Comparison of ENCODE assay signal across 1 cellular context in the genomic region with DNA sequence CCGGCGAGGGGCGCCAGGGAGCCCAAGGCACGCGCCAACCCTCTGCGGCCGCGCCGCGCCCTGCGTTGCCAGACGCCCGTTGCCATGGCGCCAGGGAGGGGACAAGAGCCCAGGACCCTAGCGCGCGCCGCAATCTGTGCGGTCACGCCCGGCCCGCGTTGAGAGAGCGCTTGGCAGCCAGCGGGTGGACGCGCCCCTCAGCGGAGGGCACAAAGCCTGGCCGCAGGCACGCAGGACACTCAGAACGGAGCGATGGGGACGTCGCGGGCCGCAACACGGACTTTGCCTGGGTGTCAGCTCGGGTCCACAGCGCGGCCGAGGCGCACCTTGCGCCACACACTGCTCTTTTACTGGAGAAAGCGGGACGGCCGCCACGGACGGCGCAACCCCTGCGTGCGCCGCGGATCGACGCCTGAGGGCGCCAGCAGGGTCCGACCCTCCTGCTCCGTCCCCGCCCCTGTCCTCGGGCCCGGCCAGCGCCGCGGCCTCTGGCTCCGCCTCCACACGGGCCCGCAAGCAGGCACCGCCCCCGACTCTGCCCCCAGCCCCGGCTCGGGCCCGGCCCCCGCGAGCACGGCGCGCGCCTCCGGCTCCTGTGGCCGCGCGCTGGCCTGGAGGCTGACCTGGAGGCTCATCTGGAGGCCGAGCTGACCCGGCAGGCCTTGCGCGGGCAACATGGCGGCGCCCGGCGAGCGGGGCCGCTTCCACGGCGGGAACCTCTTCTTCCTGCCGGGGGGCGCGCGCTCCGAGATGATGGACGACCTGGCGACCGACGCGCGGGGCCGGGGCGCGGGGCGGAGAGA.
TF ChIP-seq lines count a peak whose summit lies in the region.

A gene (plus strand): TSS at position 650 of the 803 bp plus-strand sequence. CDS start 26 bp downstream, at position 676.

TF ChIP-seq in K562, 482 proteins besides CTCF, POLR2A, EP300 and RAD21 (continued from another document and continues in another):
- TF ChIP-seq, protein P1, sequence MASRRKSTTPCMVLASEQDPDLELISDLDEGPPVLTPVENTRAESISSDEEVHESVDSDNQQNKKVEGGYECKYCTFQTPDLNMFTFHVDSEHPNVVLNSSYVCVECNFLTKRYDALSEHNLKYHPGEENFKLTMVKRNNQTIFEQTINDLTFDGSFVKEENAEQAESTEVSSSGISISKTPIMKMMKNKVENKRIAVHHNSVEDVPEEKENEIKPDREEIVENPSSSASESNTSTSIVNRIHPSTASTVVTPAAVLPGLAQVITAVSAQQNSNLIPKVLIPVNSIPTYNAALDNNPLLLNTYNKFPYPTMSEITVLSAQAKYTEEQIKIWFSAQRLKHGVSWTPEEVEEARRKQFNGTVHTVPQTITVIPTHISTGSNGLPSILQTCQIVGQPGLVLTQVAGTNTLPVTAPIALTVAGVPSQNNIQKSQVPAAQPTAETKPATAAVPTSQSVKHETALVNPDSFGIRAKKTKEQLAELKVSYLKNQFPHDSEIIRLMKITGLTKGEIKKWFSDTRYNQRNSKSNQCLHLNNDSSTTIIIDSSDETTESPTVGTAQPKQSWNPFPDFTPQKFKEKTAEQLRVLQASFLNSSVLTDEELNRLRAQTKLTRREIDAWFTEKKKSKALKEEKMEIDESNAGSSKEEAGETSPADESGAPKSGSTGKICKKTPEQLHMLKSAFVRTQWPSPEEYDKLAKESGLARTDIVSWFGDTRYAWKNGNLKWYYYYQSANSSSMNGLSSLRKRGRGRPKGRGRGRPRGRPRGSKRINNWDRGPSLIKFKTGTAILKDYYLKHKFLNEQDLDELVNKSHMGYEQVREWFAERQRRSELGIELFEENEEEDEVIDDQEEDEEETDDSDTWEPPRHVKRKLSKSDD (conservative IDR thresholded peaks at IDR 0.05; ENCODE audit: low read length), result no peak
- TF ChIP-seq MCM3 (IDR thresholded peaks at IDR 0.05), result no peak
- TF ChIP-seq, protein P2, sequence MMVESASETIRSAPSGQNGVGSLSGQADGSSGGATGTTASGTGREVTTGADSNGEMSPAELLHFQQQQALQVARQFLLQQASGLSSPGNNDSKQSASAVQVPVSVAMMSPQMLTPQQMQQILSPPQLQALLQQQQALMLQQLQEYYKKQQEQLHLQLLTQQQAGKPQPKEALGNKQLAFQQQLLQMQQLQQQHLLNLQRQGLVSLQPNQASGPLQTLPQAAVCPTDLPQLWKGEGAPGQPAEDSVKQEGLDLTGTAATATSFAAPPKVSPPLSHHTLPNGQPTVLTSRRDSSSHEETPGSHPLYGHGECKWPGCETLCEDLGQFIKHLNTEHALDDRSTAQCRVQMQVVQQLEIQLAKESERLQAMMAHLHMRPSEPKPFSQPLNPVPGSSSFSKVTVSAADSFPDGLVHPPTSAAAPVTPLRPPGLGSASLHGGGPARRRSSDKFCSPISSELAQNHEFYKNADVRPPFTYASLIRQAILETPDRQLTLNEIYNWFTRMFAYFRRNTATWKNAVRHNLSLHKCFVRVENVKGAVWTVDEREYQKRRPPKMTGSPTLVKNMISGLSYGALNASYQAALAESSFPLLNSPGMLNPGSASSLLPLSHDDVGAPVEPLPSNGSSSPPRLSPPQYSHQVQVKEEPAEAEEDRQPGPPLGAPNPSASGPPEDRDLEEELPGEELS (CRISPR knock-in tag; IDR thresholded peaks at IDR 0.05; ENCODE audit: borderline replicate concordance), result 0 out of 2 replicates have a peak, but pooled peaks have one; percentile 41
- no peak for TF ChIP-seq SPI1 (IDR thresholded peaks at IDR 0.05; ENCODE audit: borderline replicate concordance, low read depth, low read length)
- TF ChIP-seq FOXA1 (IDR thresholded peaks at IDR 0.05; ENCODE audit: borderline replicate concordance), result no peak
- TF ChIP-seq MIER1 (IDR thresholded peaks at IDR 0.05; ENCODE audit: low read depth), result no peak
- no peak for TF ChIP-seq LARP7 (IDR thresholded peaks at IDR 0.05)
- TF ChIP-seq NR3C1 (CRISPR knock-in tag; IDR thresholded peaks at IDR 0.05), result no peak
- TF ChIP-seq POLR3G (IDR thresholded peaks at IDR 0.05; ENCODE audit: extremely low read depth, insufficient read length, insufficient replicate concordance), result no peak
- TF ChIP-seq NCOA4 (IDR thresholded peaks at IDR 0.05; ENCODE audit: partially characterized antibody), result no peak
- TF ChIP-seq ZNF699 (CRISPR knock-in tag; IDR thresholded peaks at IDR 0.05; ENCODE audit: insufficient replicate concordance), result no peak
- TF ChIP-seq, protein P3, sequence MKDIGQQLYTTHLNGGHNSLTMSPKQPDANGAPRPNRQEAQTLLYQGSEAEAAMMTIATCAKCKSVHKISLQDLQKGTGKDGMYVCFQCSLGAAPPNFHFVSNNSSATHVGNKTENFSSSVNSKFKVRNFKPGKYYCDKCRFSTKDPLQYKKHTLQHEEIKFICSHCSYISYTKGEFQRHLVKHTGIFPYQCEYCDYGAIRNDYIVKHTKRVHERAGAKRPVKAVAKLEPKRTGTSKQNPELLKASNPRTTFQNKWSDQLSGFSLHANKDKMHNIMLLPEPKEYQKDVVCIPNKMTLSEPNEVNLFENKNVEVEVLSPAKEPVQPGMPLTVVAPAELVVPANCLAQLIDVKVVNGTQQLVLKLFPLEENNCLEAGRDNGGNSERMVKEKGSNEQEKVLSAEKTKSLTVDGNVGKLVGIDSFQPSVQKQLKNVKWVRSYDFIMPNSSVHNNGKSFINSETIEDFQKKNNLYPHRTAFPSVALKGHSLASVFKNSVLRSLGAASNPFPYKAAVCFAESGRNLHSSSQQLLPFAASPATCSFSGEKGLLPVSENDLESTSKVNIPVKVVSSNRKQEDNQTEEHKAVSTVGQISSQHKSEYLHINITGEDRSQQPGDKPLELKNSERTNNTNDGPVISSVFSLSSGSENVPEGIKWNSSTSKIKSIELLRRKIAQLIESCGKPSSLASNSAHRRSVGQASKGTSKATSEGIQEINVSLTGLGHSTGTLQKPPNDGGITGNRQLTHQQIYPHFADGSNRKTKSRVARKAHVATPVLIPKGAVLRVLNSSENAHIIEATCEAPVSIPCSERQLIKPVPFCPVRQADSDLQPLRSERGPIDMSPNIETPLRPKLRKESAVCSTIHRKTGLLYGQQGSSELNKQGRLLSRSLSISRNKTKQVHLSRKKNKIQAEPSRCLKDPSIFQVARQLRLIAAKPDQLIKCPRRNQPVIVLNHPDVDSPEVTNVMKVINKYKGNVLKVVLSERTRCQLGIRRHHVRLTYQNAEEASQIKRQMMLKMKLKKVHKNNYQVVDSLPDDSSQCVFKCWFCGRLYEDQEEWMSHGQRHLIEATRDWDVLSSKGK (CRISPR knock-in tag; IDR thresholded peaks at IDR 0.05), result no peak
- peak; percentile 69; the same call in 1 of the 2 replicates for TF ChIP-seq L3MBTL2 (IDR thresholded peaks at IDR 0.05)
- no peak; the same call in 1 of the 2 replicates for TF ChIP-seq NCOR1 (IDR thresholded peaks at IDR 0.05)
- peak; percentile 79; the same call in 1 of the 2 replicates for TF ChIP-seq NR4A1 (CRISPR knock-in tag; IDR thresholded peaks at IDR 0.05)
- TF ChIP-seq NR4A1 (tag; IDR thresholded peaks at IDR 0.05), result peak; percentile 71
- TF ChIP-seq ZNF551 (CRISPR knock-in tag; IDR thresholded peaks at IDR 0.05), result no peak
- TF ChIP-seq ZNF212 (CRISPR knock-in tag; IDR thresholded peaks at IDR 0.05), result no peak
- no peak for TF ChIP-seq NR2C1 (IDR thresholded peaks at IDR 0.05)
- TF ChIP-seq NR2C1 (tag; IDR thresholded peaks at IDR 0.05), result peak; percentile 64
- TF ChIP-seq ZNF263 (CRISPR knock-in tag; IDR thresholded peaks at IDR 0.05; ENCODE audit: borderline replicate concordance), result no peak
- TF ChIP-seq ZZZ3 (IDR thresholded peaks at IDR 0.05), result no peak
- TF ChIP-seq, protein P4, sequence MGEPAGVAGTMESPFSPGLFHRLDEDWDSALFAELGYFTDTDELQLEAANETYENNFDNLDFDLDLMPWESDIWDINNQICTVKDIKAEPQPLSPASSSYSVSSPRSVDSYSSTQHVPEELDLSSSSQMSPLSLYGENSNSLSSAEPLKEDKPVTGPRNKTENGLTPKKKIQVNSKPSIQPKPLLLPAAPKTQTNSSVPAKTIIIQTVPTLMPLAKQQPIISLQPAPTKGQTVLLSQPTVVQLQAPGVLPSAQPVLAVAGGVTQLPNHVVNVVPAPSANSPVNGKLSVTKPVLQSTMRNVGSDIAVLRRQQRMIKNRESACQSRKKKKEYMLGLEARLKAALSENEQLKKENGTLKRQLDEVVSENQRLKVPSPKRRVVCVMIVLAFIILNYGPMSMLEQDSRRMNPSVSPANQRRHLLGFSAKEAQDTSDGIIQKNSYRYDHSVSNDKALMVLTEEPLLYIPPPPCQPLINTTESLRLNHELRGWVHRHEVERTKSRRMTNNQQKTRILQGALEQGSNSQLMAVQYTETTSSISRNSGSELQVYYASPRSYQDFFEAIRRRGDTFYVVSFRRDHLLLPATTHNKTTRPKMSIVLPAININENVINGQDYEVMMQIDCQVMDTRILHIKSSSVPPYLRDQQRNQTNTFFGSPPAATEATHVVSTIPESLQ (CRISPR knock-in tag; IDR thresholded peaks at IDR 0.05), result no peak
- peak; percentile 93 to 95 for TF ChIP-seq MAZ (CRISPR knock-in tag; conservative IDR thresholded peaks at IDR 0.05 in 1 of 2, IDR thresholded peaks at IDR 0.05 in 1 of 2)
- peak; percentile 62; the same call in 1 of the 2 replicates for TF ChIP-seq ZNF175 (CRISPR knock-in tag; IDR thresholded peaks at IDR 0.05; ENCODE audit: low read depth)
- TF ChIP-seq, protein P5, sequence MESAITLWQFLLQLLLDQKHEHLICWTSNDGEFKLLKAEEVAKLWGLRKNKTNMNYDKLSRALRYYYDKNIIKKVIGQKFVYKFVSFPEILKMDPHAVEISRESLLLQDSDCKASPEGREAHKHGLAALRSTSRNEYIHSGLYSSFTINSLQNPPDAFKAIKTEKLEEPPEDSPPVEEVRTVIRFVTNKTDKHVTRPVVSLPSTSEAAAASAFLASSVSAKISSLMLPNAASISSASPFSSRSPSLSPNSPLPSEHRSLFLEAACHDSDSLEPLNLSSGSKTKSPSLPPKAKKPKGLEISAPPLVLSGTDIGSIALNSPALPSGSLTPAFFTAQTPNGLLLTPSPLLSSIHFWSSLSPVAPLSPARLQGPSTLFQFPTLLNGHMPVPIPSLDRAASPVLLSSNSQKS (CRISPR knock-in tag; IDR thresholded peaks at IDR 0.05), result no peak
- no peak for TF ChIP-seq TCF7L2 (IDR thresholded peaks at IDR 0.05; ENCODE audit: low read depth, low read length)
- TF ChIP-seq PML (IDR thresholded peaks at IDR 0.05; ENCODE audit: low read length), result peak; percentile 57; the same call in 1 of the 2 replicates
- no peak for TF ChIP-seq COPS2 (conservative IDR thresholded peaks at IDR 0.05)
- TF ChIP-seq MEF2A (IDR thresholded peaks at IDR 0.05; ENCODE audit: control insufficient read depth, low read depth, low read length), result no peak
- TF ChIP-seq, protein P6, sequence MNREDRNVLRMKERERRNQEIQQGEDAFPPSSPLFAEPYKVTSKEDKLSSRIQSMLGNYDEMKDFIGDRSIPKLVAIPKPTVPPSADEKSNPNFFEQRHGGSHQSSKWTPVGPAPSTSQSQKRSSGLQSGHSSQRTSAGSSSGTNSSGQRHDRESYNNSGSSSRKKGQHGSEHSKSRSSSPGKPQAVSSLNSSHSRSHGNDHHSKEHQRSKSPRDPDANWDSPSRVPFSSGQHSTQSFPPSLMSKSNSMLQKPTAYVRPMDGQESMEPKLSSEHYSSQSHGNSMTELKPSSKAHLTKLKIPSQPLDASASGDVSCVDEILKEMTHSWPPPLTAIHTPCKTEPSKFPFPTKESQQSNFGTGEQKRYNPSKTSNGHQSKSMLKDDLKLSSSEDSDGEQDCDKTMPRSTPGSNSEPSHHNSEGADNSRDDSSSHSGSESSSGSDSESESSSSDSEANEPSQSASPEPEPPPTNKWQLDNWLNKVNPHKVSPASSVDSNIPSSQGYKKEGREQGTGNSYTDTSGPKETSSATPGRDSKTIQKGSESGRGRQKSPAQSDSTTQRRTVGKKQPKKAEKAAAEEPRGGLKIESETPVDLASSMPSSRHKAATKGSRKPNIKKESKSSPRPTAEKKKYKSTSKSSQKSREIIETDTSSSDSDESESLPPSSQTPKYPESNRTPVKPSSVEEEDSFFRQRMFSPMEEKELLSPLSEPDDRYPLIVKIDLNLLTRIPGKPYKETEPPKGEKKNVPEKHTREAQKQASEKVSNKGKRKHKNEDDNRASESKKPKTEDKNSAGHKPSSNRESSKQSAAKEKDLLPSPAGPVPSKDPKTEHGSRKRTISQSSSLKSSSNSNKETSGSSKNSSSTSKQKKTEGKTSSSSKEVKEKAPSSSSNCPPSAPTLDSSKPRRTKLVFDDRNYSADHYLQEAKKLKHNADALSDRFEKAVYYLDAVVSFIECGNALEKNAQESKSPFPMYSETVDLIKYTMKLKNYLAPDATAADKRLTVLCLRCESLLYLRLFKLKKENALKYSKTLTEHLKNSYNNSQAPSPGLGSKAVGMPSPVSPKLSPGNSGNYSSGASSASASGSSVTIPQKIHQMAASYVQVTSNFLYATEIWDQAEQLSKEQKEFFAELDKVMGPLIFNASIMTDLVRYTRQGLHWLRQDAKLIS (CRISPR knock-in tag; IDR thresholded peaks at IDR 0.05), result peak; percentile 52; the same call in 1 of the 2 replicates
- TF ChIP-seq NUFIP1 (IDR thresholded peaks at IDR 0.05; ENCODE audit: partially characterized antibody), result no peak
- TF ChIP-seq SAFB (IDR thresholded peaks at IDR 0.05; ENCODE audit: borderline replicate concordance, low read depth, low read length), result peak; percentile 70
- TF ChIP-seq, protein P7, sequence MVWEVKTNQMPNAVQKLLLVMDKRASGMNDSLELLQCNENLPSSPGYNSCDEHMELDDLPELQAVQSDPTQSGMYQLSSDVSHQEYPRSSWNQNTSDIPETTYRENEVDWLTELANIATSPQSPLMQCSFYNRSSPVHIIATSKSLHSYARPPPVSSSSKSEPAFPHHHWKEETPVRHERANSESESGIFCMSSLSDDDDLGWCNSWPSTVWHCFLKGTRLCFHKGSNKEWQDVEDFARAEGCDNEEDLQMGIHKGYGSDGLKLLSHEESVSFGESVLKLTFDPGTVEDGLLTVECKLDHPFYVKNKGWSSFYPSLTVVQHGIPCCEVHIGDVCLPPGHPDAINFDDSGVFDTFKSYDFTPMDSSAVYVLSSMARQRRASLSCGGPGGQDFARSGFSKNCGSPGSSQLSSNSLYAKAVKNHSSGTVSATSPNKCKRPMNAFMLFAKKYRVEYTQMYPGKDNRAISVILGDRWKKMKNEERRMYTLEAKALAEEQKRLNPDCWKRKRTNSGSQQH (CRISPR knock-in tag; IDR thresholded peaks at IDR 0.05), result no peak
- no peak for TF ChIP-seq SIRT6 (IDR thresholded peaks at IDR 0.05; ENCODE audit: low read depth, low read length)
- TF ChIP-seq LCOR (CRISPR knock-in tag; IDR thresholded peaks at IDR 0.05), result peak; percentile 84
- no peak for TF ChIP-seq KAT2B (IDR thresholded peaks at IDR 0.05; ENCODE audit: low read depth, low read length)
- TF ChIP-seq TEAD1 (CRISPR knock-in tag; IDR thresholded peaks at IDR 0.05), result no peak
- TF ChIP-seq TFAM (CRISPR knock-in tag; conservative IDR thresholded peaks at IDR 0.05), result no peak
- peak; percentile 34; the same call in 1 of the 2 replicates for TF ChIP-seq ZNF239 (CRISPR knock-in tag; IDR thresholded peaks at IDR 0.05)
- TF ChIP-seq, protein P8, sequence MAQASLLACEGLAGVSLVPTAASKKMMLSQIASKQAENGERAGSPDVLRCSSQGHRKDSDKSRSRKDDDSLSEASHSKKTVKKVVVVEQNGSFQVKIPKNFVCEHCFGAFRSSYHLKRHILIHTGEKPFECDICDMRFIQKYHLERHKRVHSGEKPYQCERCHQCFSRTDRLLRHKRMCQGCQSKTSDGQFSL (CRISPR knock-in tag; IDR thresholded peaks at IDR 0.05), result peak; percentile 52; the same call in 1 of the 2 replicates
- TF ChIP-seq, protein P8 (tag; IDR thresholded peaks at IDR 0.05), result no peak
- TF ChIP-seq ZBED1 (IDR thresholded peaks at IDR 0.05), result no peak
